8 cellular contexts compared by ENCODE assay signal in genomic region chr7:100673302-100673941, GRCh38. TPM values are rescaled to one million over a fixed set of nuclear protein-coding genes. Genes with fewer than 3 reads are reported as not detected.
DNase-seq lines count a peak whose midpoint lies in the region; ATAC-seq, FAIRE-seq and TF ChIP-seq lines count a peak whose summit lies in the region.

Gene GNB2 (plus strand): TSS chr7:100673740. CDS start chr7:100676266, 2,526 bp downstream.

- WGBS in pancreas, 2 donors: 0 to 1% methylated on average over 41 to 65 of the region's 65 CpGs

- no peaks in the 10 kb centered on the region for H3K27me3 ChIP-seq in pancreas
- no peaks in the 10 kb centered on the region for H3K27me3 ChIP-seq in tibial artery

- intact Hi-C loops in Right ventricle myocardium inferior (cut with DNase I): loop anchor here (1.0 to 5.0 kb wide), 4 partner anchors 46 to 206 kb away; partner anchors contain the start of genes FBXO24, LRCH4 and MOSPD3
- intact Hi-C loops in pancreas (cut with DNase I): no loop called here
- intact Hi-C loops in tibial artery (cut with DNase I; ENCODE audit: low total_unique reads): loop anchor here (10.0 kb wide), 1 partner anchor 199 kb away; the partner anchor contains the start of gene TSC22D4

- TF ChIP-seq CTCF in pancreas (IDR thresholded peaks at IDR 0.05) (no peak), tibial artery (IDR thresholded peaks at IDR 0.05) (peak in 1 of 2 experiments; percentile 26)

- H3K4me1 ChIP-seq in pancreas (no peaks in the 10 kb centered on the region), tibial artery (peaks cover 0 to 24% (median 11%) of the 10 kb centered on the region in 4 donors)

- H3K36me3 ChIP-seq in pancreas: peaks cover 2 to 20% (median 11%) of the 10 kb centered on the region in 3 donors
- H3K36me3 ChIP-seq in tibial artery: peaks cover 20 to 22% (median 21%) of the 10 kb centered on the region in 3 donors

- H3K27ac ChIP-seq in pancreas (peak within 1 kb of the TSS; percentile 93 to 98 (median 97)), tibial artery (peak within 1 kb of the TSS; percentile 99 to 100)

- peak; percentile 77 for FAIRE-seq in pancreas (lab: Jason Lieb, UNC)

- H3K4me3 ChIP-seq in pancreas (peak within 1 kb of the TSS; percentile 87 to 91 (median 90)), tibial artery (peak within 1 kb of the TSS; percentile 98 to 99)

- peak; percentile 68 for ATAC-seq in HG02759 (IDR thresholded peaks at IDR 0.05; ENCODE audit: unreplicated experiment)
- ATAC-seq in Right ventricle myocardium inferior: peak; percentile 93
- peak; percentile 85 to 90 (median 86) for ATAC-seq in pancreas

- no peaks in the 10 kb centered on the region for H3K9me3 ChIP-seq in pancreas
- no peaks in the 10 kb centered on the region for H3K9me3 ChIP-seq in tibial artery

- TF ChIP-seq POLR2A in GM10847 (IDR thresholded peaks at IDR 0.05; ENCODE audit: extremely low read depth, insufficient read length): peak; percentile 40

- DNase-seq in NCI-H1417 (lab: John Stamatoyannopoulos, UW): peak; percentile 100
- peak; percentile 91 to 97 for DNase-seq in SW 1271 (lab: John Stamatoyannopoulos, UW)
- peak; percentile 98 for DNase-seq in activated naive CD8-positive, alpha-beta T cell treated with anti-CD3 and anti-CD28 coated beads, Interleukin-2, amount 50 U/mL, for 16 hours (ENCODE audit: low read depth, low spot score)
- peak; percentile 100 for DNase-seq in Right ventricle myocardium inferior (ENCODE audit: missing footprints)
- DNase-seq in pancreas: peak; percentile 99 to 100 (median 99)
- peak; percentile 99 to 100 for DNase-seq in tibial artery

RNA-seq across cellular contexts. Expression of gene GNB2, which starts in this region (rescaled TPM):
- total RNA-seq in Right ventricle myocardium inferior: 120 TPM
- total RNA-seq in pancreas: 100 to 1,000 TPM in 5 of 6 donors, 10 to 100 TPM in 1; 84.7 to 118 (median 104) TPM
- 100 to 1,000 TPM in 1 of 2 donors, 10 to 100 TPM in 1; 82.2 to 151 TPM for polyA plus RNA-seq in pancreas

Comparison
In these comparisons a context has a peak if more than half of its experiments do, and no peak if none do; other contexts are left out.
1. Peak in every context shown above with its lines: DNase-seq, ATAC-seq, H3K4me3 ChIP-seq and H3K27ac ChIP-seq.
2. intact Hi-C loops: an anchor here in Right ventricle myocardium inferior (1.0 to 5.0 kb wide) and tibial artery (10.0 kb wide); none called in pancreas.